10 cellular contexts compared by ENCODE assay signal in the genomic region with DNA sequence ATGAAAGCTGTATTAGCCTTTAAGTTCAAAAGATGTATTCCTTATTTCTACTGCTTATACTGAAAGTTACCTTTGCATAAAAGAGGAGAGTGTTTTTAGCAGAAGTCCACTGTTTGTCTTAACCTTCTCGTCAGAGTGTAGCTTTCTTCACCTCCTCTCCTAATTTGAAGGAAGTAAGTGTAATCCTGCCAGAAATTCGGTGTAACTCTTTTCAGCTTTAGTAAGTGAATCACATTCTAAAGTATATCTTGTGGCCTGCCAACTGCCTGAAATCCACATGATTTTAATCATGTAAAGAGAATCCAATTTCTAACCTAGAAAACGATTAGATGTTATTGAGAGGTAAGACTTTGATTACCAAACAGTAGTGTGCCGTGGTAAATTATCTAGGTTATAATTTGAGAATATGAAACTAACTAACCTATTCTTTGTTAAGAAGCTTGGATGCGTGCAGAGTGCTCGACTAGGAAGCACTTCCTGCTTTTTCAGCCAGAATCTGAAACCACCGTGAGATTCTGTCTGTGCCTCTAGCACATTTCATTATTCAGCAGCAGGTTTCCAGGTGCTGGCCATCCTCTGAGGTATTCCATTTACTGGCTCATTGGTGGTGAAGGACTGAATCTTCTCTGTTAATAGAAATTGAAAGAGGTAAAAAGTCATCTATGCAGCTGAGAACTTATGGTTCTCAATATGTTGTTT. TPM values are rescaled to one million over a fixed set of nuclear protein-coding genes. Genes with fewer than 3 reads are reported as not detected.
DNase-seq lines count a peak whose midpoint lies in the region; ATAC-seq and TF ChIP-seq lines count a peak whose summit lies in the region.
"Had no signal": no experiment of that assay in that cellular context is flagged by ENCODE, and none has a peak within 500 bp of the region (broad histone marks: within the 10 kb centered on the region; RNA-seq: fewer than 3 reads in every experiment).

No MANE protein-coding gene starts in this region.

- peaks cover 82% of the 10 kb centered on the region for H3K36me3 Mint-ChIP-seq in activated T-cell treated with anti-CD3 and anti-CD28 coated beads, Interleukin-2, amount 50 U/mL, for 24 hours (ENCODE audit: low read depth)
- peaks cover 31% of the 10 kb centered on the region for H3K36me3 Mint-ChIP-seq in activated naive CD8-positive, alpha-beta T cell treated with anti-CD3 and anti-CD28 coated beads, Interleukin-2, amount 50 U/mL, for 24 hours (ENCODE audit: low read depth)

- H3K27me3 ChIP-seq in spleen (replicated peaks in 1 of 7) (no peaks in the 10 kb centered on the region), mesendoderm (ENCODE audit: insufficient read depth, low read length, poor library complexity) (no peaks in the 10 kb centered on the region)

- H2BK120ac ChIP-seq in mesendoderm (ENCODE audit: low read depth, low read length), result no peak overlapping the region

- peaks cover 48% of the 10 kb centered on the region for H3K4me1 Mint-ChIP-seq in activated T-cell treated with anti-CD3 and anti-CD28 coated beads, Interleukin-2, amount 50 U/mL, for 24 hours (ENCODE audit: low read depth)
- peaks cover 21% of the 10 kb centered on the region for H3K4me1 Mint-ChIP-seq in activated naive CD8-positive, alpha-beta T cell treated with anti-CD3 and anti-CD28 coated beads, Interleukin-2, amount 50 U/mL, for 24 hours

- no peak overlapping the region for H3K4me2 ChIP-seq in mesendoderm (ENCODE audit: low read length)

- H3K56ac ChIP-seq in mesendoderm (ENCODE audit: low read length), result no peak overlapping the region

- no peaks in the 10 kb centered on the region for H3K9me3 ChIP-seq in spleen

- H2BK5ac ChIP-seq in mesendoderm (ENCODE audit: low read length), result no peak overlapping the region

- peak overlapping the region in 7 of 8 donors; percentile 46 to 86 (median 81) for H3K27ac ChIP-seq in spleen
- H3K27ac ChIP-seq in mesendoderm (ENCODE audit: low read depth, low read length), result no peak overlapping the region
- H3K27ac ChIP-seq: WERI-Rb-1 had no signal

- TF ChIP-seq CTCF in spleen (IDR thresholded peaks at IDR 0.05 in 8 of 11, conservative IDR thresholded peaks at IDR 0.05 in 3 of 11), result no peak

- 21 to 44% (median 37%) methylated on average over 7 of the region's 7 CpGs for WGBS in spleen, 5 donors
- no CpG with 5 or more reads among the region's 7 CpGs for WGBS in mesendoderm (ENCODE audit: extremely low coverage, insufficient coverage, low lambda C conversion rate)

- peak; percentile 38 for ATAC-seq in HG03442 (IDR thresholded peaks at IDR 0.05; ENCODE audit: unreplicated experiment)
- ATAC-seq in activated naive CD8-positive, alpha-beta T cell treated with anti-CD3 and anti-CD28 coated beads, Interleukin-2, amount 50 U/mL, for 24 hours, result no peak

- no peak overlapping the region for H2AK5ac ChIP-seq in mesendoderm (ENCODE audit: low read length)

- peak overlapping the region; percentile 8 for H3K4me3 Mint-ChIP-seq in activated T-cell treated with anti-CD3 and anti-CD28 coated beads, Interleukin-2, amount 50 U/mL, for 24 hours
- H3K4me3 Mint-ChIP-seq in activated naive CD8-positive, alpha-beta T cell treated with anti-CD3 and anti-CD28 coated beads, Interleukin-2, amount 50 U/mL, for 24 hours, result no peak overlapping the region

- H3K36me3 ChIP-seq in spleen, result peaks cover 0 to 90% (median 33%) of the 10 kb centered on the region in 6 donors
- no peaks in the 10 kb centered on the region for H3K36me3 ChIP-seq in mesendoderm (ENCODE audit: control insufficient read depth, insufficient read depth, low read length)

- DNase-seq in activated T-cell treated with anti-CD3 and anti-CD28 coated beads, Interleukin-2, amount 50 U/mL, for 24 hours, result no peak
- no peak for DNase-seq in activated T-cell treated with anti-CD3 and anti-CD28 coated beads, Interleukin-2, amount 50 U/mL, for 1 hour
- DNase-seq in activated naive CD8-positive, alpha-beta T cell treated with anti-CD3 and anti-CD28 coated beads, Interleukin-2, amount 50 U/mL, for 24 hours, result no peak
- DNase-seq in spleen, result no peak
- no peak for DNase-seq in posterior cingulate gyrus
- DNase-seq in iPS-NIHi7 (ENCODE audit: extremely low spot score), result no peak
- no peak for DNase-seq in mesendoderm
- DNase-seq: NCI-H1105 treated with DMSO at 0.1 percent for 48 hours, WERI-Rb-1 had no signal

- H3K9me3 Mint-ChIP-seq in activated T-cell treated with anti-CD3 and anti-CD28 coated beads, Interleukin-2, amount 50 U/mL, for 24 hours, result no peaks in the 10 kb centered on the region
- no peaks in the 10 kb centered on the region for H3K9me3 Mint-ChIP-seq in activated naive CD8-positive, alpha-beta T cell treated with anti-CD3 and anti-CD28 coated beads, Interleukin-2, amount 50 U/mL, for 24 hours

- H3K4ac ChIP-seq in mesendoderm (ENCODE audit: low read depth, low read length), result no peak overlapping the region

- peak overlapping the region; percentile 55 for H3K27ac Mint-ChIP-seq in activated T-cell treated with anti-CD3 and anti-CD28 coated beads, Interleukin-2, amount 50 U/mL, for 24 hours
- peak overlapping the region; percentile 55 for H3K27ac Mint-ChIP-seq in activated naive CD8-positive, alpha-beta T cell treated with anti-CD3 and anti-CD28 coated beads, Interleukin-2, amount 50 U/mL, for 24 hours

- no peak overlapping the region for H4K5ac ChIP-seq in mesendoderm (ENCODE audit: low read length)

- H4K8ac ChIP-seq in mesendoderm (ENCODE audit: low read depth, low read length), result no peak overlapping the region

- no peak overlapping the region for H3K23ac ChIP-seq in mesendoderm (ENCODE audit: low read length)

- intact Hi-C loops in spleen (cut with DNase I; ENCODE audit: low total_unique reads), result no loop called here
- intact Hi-C loops in posterior cingulate gyrus (cut with DNase I), result no loop called here

- no peak overlapping the region for H2BK15ac ChIP-seq in mesendoderm (replicated peaks; ENCODE audit: low read depth)

- TF ChIP-seq POLR2A in spleen (IDR thresholded peaks at IDR 0.05), result no peak

- H3K18ac ChIP-seq in mesendoderm (ENCODE audit: low read length), result no peak overlapping the region

- H3K79me2 ChIP-seq in mesendoderm (ENCODE audit: control insufficient read depth, insufficient read depth, low read length), result no peaks in the 10 kb centered on the region

- H3K79me1 ChIP-seq in mesendoderm (ENCODE audit: low read length), result no peaks in the 10 kb centered on the region

- no peak overlapping the region for H3K9ac ChIP-seq in mesendoderm (ENCODE audit: low read length)

- H3K4me1 ChIP-seq in spleen (peaks cover 0 to 79% (median 34%) of the 10 kb centered on the region in 6 donors), mesendoderm (ENCODE audit: control insufficient read depth, low read depth, low read length) (peaks cover 3% of the 10 kb centered on the region)

- H3K27me3 Mint-ChIP-seq in activated T-cell treated with anti-CD3 and anti-CD28 coated beads, Interleukin-2, amount 50 U/mL, for 24 hours, result no peaks in the 10 kb centered on the region
- no peaks in the 10 kb centered on the region for H3K27me3 Mint-ChIP-seq in activated naive CD8-positive, alpha-beta T cell treated with anti-CD3 and anti-CD28 coated beads, Interleukin-2, amount 50 U/mL, for 24 hours

- H3K4me3 ChIP-seq in spleen, result peak overlapping the region in 2 of 8 donors; percentile 15 to 30
- no peak overlapping the region for H3K4me3 ChIP-seq in mesendoderm (ENCODE audit: low read length)

RNA-seq across cellular contexts. Expression of gene GYG1, which starts 7.5 kb away (rescaled TPM):
- 100 to 1,000 TPM in 2 of 7 donors, 10 to 100 TPM in 5; 50.8 to 117 (median 58.3) TPM for total RNA-seq in spleen
- polyA plus RNA-seq in spleen, result 10 to 100 TPM; 21.4 to 49.7 (median 28.5) TPM
- 18.7 TPM for polyA plus RNA-seq in mesendoderm (2013, experiment 1 of 2)
- 19.1 TPM for polyA plus RNA-seq in mesendoderm (2013, experiment 2 of 2)
